In the genomic region with DNA sequence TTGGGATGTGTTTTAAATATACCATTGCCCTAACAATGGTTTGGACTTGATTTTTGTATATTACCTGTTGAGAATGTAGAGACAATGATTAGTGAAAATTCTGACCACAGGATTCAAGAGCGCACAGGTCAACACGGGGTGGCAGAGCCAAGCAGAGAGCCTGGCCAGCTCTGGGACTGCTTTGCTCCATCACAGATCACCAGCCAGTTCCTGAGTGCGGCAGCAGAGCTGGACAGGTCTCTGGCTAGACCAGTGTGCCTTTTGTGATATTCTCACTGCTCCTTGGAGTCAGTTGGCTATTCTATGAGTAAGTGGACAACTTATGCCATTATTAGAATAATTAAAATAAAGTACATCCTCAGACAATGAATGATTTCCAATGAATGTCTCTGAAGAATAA, we compare ENCODE assay signal across 9 cellular contexts.
"Had no signal": no experiment of that assay in that cellular context is flagged by ENCODE, and none has a peak within 500 bp of the region (broad histone marks: within the 10 kb centered on the region; RNA-seq: fewer than 3 reads in every experiment).

No MANE protein-coding gene starts in this region.

- H3K4me1 ChIP-seq: HAP-1 had no signal

- DNase-seq: GM23248, GOT3, H7, H9, HCEC 1CT, HFFc6 had no signal

- H3K27ac ChIP-seq: GM23248 had no signal

- H3K9me3 ChIP-seq: HAP-1 had no signal

- ATAC-seq: GM23338, HCT116 had no signal

- H3K36me3 ChIP-seq: HAP-1 had no signal

- H3K4me3 ChIP-seq: GM23248, GM23338, HAP-1 had no signal
